19 cellular contexts compared by ENCODE assay signal in the genomic region with DNA sequence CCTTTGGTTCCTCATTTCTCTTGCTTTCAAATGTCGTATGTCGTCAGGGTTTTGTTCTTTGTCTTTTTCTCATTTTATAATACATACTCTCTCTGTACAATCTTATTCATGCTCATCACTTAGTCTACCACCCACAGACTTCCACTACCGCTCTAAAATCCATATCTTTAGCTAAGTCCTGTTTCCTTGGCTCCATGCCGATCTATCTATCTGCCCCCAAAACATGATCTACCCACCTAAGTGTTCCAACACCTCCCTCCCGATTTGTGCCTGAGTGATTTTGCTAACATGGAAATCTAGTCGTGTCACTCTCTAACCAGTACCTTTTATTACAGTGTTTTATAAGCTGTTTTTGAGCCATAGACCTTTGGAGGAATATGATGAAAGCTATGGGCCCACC.
A peak's percentile ranks its signal among the peaks of the same experiment; 100 is the strongest.
DNase-seq lines count a peak whose midpoint lies in the region; ATAC-seq, FAIRE-seq and TF ChIP-seq lines count a peak whose summit lies in the region.
"Had no signal": no experiment of that assay in that cellular context is flagged by ENCODE, and none has a peak within 500 bp of the region (broad histone marks: within the 10 kb centered on the region; RNA-seq: fewer than 3 reads in every experiment).

No MANE protein-coding gene starts in this region.

- H2AFZ ChIP-seq in astrocyte (ENCODE audit: low read depth, low read length), result no peak overlapping the region

- FAIRE-seq in D721Med (lab: Jason Lieb, UNC) (peak; percentile 21), astrocyte (lab: Jason Lieb, UNC) (peak; percentile 29)
- FAIRE-seq: A204.1, G401.6 had no signal

- H3K4me1 ChIP-seq in astrocyte (ENCODE audit: insufficient read depth, low read length), result no peaks in the 10 kb centered on the region
- H3K4me1 ChIP-seq: BE2C, BLaER1 had no signal

- H3K4me2 ChIP-seq in astrocyte (ENCODE audit: low read length), result no peak overlapping the region
- H3K4me2 ChIP-seq: BLaER1 had no signal

- DNase-seq in D721Med (ENCODE audit: insufficient read length, low spot score) (no peak), astrocyte (ENCODE audit: low read depth) (no peak), putamen (ENCODE audit: low spot score) (peak; percentile 39)
- DNase-seq: 8988T; ACHN; BE2C; C1 segment of cervical spinal cord; CD4-positive, alpha-beta memory T cell; CD4-positive, CD25-positive, alpha-beta regulatory T cell; CD8-positive, alpha-beta memory T cell; COR-L47; DMS79 treated with DMSO at 0.1 percent for 48 hours; GF-D8 had no signal

- H3K4me1 Mint-ChIP-seq in astrocyte (ENCODE audit: low read depth, unreplicated experiment), result no peaks in the 10 kb centered on the region
- H3K4me1 Mint-ChIP-seq: CD14-positive monocyte; CD4-positive, alpha-beta memory T cell; CD4-positive, CD25-positive, alpha-beta regulatory T cell; CD8-positive, alpha-beta memory T cell had no signal

- no peaks in the 10 kb centered on the region for H3K27me3 ChIP-seq in astrocyte (ENCODE audit: insufficient read depth, low read length)
- H3K27me3 ChIP-seq: BE2C had no signal

- no peak for TF ChIP-seq CTCF in D721Med (IDR thresholded peaks at IDR 0.05; ENCODE audit: insufficient read depth, missing control alignments)
- no peak for TF ChIP-seq CTCF in astrocyte (IDR thresholded peaks at IDR 0.05; ENCODE audit: insufficient read depth, low read depth, low read length)

- peaks cover 2% of the 10 kb centered on the region for H3K36me3 Mint-ChIP-seq in astrocyte (ENCODE audit: low read depth, unreplicated experiment)

- no peak overlapping the region for H3K27ac ChIP-seq in astrocyte (ENCODE audit: low read depth, low read length)
- H3K27ac ChIP-seq: BLaER1 had no signal

- H3K9ac ChIP-seq in astrocyte (ENCODE audit: low read length), result no peak overlapping the region
- H3K9ac ChIP-seq: BLaER1 had no signal

- ATAC-seq in GM21423 (IDR thresholded peaks at IDR 0.05; ENCODE audit: unreplicated experiment) (no peak), HG03108 (IDR thresholded peaks at IDR 0.05; ENCODE audit: unreplicated experiment) (no peak)

- no peak overlapping the region for H3K4me3 ChIP-seq in astrocyte (ENCODE audit: insufficient read depth, low read depth, low read length)
- H3K4me3 ChIP-seq: BLaER1 had no signal

- no peak overlapping the region for H3K4me3 Mint-ChIP-seq in astrocyte (ENCODE audit: unreplicated experiment)
- H3K4me3 Mint-ChIP-seq: CD14-positive monocyte; CD4-positive, alpha-beta memory T cell; CD4-positive, CD25-positive, alpha-beta regulatory T cell; CD8-positive, alpha-beta memory T cell had no signal

- no peaks in the 10 kb centered on the region for H3K79me2 ChIP-seq in astrocyte (ENCODE audit: insufficient read depth, low read length)

- H4K20me1 ChIP-seq in astrocyte (ENCODE audit: insufficient read depth, low read length), result no peaks in the 10 kb centered on the region
- H4K20me1 ChIP-seq: BLaER1 had no signal

- no peak overlapping the region for H3K27ac Mint-ChIP-seq in astrocyte (ENCODE audit: unreplicated experiment)
- H3K27ac Mint-ChIP-seq: CD4-positive, alpha-beta memory T cell; CD4-positive, CD25-positive, alpha-beta regulatory T cell had no signal

- H3K9me3 Mint-ChIP-seq in astrocyte (ENCODE audit: unreplicated experiment), result no peaks in the 10 kb centered on the region
- H3K9me3 Mint-ChIP-seq: CD14-positive monocyte; CD4-positive, alpha-beta memory T cell; CD8-positive, alpha-beta memory T cell had no signal

- no peaks in the 10 kb centered on the region for H3K27me3 Mint-ChIP-seq in astrocyte (ENCODE audit: low read depth, unreplicated experiment)
- H3K27me3 Mint-ChIP-seq: CD4-positive, alpha-beta memory T cell; CD4-positive, CD25-positive, alpha-beta regulatory T cell had no signal

- H3K36me3 ChIP-seq in astrocyte (ENCODE audit: insufficient read depth, low read length), result no peaks in the 10 kb centered on the region
- H3K36me3 ChIP-seq: BE2C, BLaER1 had no signal

- H3K9me3 ChIP-seq in astrocyte (ENCODE audit: insufficient read depth, low read depth, low read length), result no peaks in the 10 kb centered on the region
- H3K9me3 ChIP-seq: BE2C, BLaER1 had no signal
